1 cellular context compared by ENCODE assay signal in genomic region chr20:56810141-56810540, GRCh38.
TF ChIP-seq lines count a peak whose summit lies in the region.

No MANE protein-coding gene starts in this region.

TF ChIP-seq in WTC11, 78 proteins besides CTCF, POLR2A, EP300 and RAD21 (continued from another document):
- TF ChIP-seq, protein P1, sequence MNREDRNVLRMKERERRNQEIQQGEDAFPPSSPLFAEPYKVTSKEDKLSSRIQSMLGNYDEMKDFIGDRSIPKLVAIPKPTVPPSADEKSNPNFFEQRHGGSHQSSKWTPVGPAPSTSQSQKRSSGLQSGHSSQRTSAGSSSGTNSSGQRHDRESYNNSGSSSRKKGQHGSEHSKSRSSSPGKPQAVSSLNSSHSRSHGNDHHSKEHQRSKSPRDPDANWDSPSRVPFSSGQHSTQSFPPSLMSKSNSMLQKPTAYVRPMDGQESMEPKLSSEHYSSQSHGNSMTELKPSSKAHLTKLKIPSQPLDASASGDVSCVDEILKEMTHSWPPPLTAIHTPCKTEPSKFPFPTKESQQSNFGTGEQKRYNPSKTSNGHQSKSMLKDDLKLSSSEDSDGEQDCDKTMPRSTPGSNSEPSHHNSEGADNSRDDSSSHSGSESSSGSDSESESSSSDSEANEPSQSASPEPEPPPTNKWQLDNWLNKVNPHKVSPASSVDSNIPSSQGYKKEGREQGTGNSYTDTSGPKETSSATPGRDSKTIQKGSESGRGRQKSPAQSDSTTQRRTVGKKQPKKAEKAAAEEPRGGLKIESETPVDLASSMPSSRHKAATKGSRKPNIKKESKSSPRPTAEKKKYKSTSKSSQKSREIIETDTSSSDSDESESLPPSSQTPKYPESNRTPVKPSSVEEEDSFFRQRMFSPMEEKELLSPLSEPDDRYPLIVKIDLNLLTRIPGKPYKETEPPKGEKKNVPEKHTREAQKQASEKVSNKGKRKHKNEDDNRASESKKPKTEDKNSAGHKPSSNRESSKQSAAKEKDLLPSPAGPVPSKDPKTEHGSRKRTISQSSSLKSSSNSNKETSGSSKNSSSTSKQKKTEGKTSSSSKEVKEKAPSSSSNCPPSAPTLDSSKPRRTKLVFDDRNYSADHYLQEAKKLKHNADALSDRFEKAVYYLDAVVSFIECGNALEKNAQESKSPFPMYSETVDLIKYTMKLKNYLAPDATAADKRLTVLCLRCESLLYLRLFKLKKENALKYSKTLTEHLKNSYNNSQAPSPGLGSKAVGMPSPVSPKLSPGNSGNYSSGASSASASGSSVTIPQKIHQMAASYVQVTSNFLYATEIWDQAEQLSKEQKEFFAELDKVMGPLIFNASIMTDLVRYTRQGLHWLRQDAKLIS (CRISPR knock-in tag; IDR thresholded peaks at IDR 0.05; ENCODE audit: borderline replicate concordance): no peak
- TF ChIP-seq, protein P2, sequence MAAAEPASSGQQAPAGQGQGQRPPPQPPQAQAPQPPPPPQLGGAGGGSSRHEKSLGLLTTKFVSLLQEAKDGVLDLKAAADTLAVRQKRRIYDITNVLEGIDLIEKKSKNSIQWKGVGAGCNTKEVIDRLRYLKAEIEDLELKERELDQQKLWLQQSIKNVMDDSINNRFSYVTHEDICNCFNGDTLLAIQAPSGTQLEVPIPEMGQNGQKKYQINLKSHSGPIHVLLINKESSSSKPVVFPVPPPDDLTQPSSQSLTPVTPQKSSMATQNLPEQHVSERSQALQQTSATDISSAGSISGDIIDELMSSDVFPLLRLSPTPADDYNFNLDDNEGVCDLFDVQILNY (CRISPR knock-in tag; IDR thresholded peaks at IDR 0.05): no peak
- TF ChIP-seq ZNF396 (CRISPR knock-in tag; IDR thresholded peaks at IDR 0.05; ENCODE audit: borderline replicate concordance): no peak
- TF ChIP-seq, protein P3, sequence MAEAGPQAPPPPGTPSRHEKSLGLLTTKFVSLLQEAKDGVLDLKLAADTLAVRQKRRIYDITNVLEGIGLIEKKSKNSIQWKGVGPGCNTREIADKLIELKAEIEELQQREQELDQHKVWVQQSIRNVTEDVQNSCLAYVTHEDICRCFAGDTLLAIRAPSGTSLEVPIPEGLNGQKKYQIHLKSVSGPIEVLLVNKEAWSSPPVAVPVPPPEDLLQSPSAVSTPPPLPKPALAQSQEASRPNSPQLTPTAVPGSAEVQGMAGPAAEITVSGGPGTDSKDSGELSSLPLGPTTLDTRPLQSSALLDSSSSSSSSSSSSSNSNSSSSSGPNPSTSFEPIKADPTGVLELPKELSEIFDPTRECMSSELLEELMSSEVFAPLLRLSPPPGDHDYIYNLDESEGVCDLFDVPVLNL (CRISPR knock-in tag; IDR thresholded peaks at IDR 0.05; ENCODE audit: borderline replicate concordance, low read depth): no peak
